ENCODE assay signal across 19 cellular contexts in genomic region chr14:24340606-24341005, GRCh38.
"Had no signal": no experiment of that assay in that cellular context is flagged by ENCODE, and none has a peak within 500 bp of the region (broad histone marks: within the 10 kb centered on the region; RNA-seq: fewer than 3 reads in every experiment).

No MANE protein-coding gene starts in this region.

- H3K9me3 ChIP-seq: colonic mucosa, mucosa of descending colon, psoas muscle, right lobe of liver, tibial artery, upper lobe of left lung, uterus had no signal

- H3K27me3 ChIP-seq: colonic mucosa, right lobe of liver, upper lobe of left lung had no signal

- H3K4me3 ChIP-seq: hepatocyte, mucosa of descending colon had no signal

- H3K4me1 ChIP-seq: parathyroid adenoma, psoas muscle, uterus had no signal

- H3K9me3 Mint-ChIP-seq: nephron; stimulated activated effector memory CD8-positive, alpha-beta T cell treated with anti-CD3 and anti-CD28 coated beads, Interleukin-12 subunit alpha, Interleukin-12 subunit beta, amount 100 ng/mL, for 72 hours; stimulated activated naive CD8-positive, alpha-beta T cell treated with anti-CD3 and anti-CD28 coated beads, Interleukin-15, Interleukin-2, amounts not matched to agents 100 ng/mL and 50 ng/mL, for 24 hours had no signal

- H3K36me3 ChIP-seq: colonic mucosa, right lobe of liver, tibial artery, uterus had no signal

- DNase-seq: erythroblast, foreskin melanocyte, head of caudate nucleus, kidney glomerular epithelial cell, mammary epithelial cell, occipital lobe, psoas muscle, retina, right lobe of liver, uterus had no signal

- H3K9ac ChIP-seq: parathyroid adenoma had no signal

- H3K27ac Mint-ChIP-seq: nephron; stimulated activated naive CD8-positive, alpha-beta T cell treated with anti-CD3 and anti-CD28 coated beads, Interleukin-15, Interleukin-2, amounts not matched to agents 100 ng/mL and 50 ng/mL, for 24 hours had no signal

- H3K79me2 ChIP-seq: hepatocyte, parathyroid adenoma had no signal

- H3K27ac ChIP-seq: hepatocyte, parathyroid adenoma, psoas muscle, right lobe of liver, tibial artery, uterus had no signal
